13 cellular contexts compared by ENCODE assay signal in the genomic region with DNA sequence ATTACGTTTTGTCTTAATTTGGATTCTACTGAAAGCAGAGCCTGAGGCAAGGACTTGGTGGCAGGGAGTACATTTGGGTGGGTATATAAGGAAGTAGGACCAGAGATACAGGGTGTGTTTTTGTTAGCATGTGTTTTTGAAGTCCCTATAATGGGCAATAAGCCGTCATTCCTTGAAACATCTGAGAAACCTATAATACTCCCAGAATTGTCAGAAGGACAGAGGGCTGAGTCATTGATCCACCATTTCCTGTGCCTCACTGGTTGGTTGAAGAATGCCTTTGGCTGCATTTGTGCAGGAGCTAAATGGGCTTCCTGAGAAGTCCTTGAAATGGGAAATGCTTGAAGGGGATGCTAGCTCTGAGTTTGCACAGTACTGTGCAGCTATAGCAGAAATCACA.
DNase-seq lines count a peak whose midpoint lies in the region; FAIRE-seq and TF ChIP-seq lines count a peak whose summit lies in the region.
"Had no signal": no experiment of that assay in that cellular context is flagged by ENCODE, and none has a peak within 500 bp of the region (broad histone marks: within the 10 kb centered on the region; RNA-seq: fewer than 3 reads in every experiment).

No MANE protein-coding gene starts in this region.

- H3K36me3 ChIP-seq in ACC112 (ENCODE audit: insufficient read depth, low read length) (no peaks in the 10 kb centered on the region), bronchial epithelial cell (ENCODE audit: control insufficient read depth, insufficient read depth, low read length) (no peaks in the 10 kb centered on the region), prostate gland (no peaks in the 10 kb centered on the region), H7 (replicated peaks; ENCODE audit: control insufficient read depth, insufficient read depth, low read length) (no peaks in the 10 kb centered on the region)
- H3K36me3 ChIP-seq: upper lobe of left lung had no signal

- H3K27ac ChIP-seq in ACC112 (ENCODE audit: low read depth, low read length) = peak overlapping the region; percentile 40
- no peak overlapping the region for H3K27ac ChIP-seq in prostate gland
- H3K27ac ChIP-seq: upper lobe of left lung had no signal

- H3K4me1 ChIP-seq in ACC112 (ENCODE audit: control insufficient read depth, insufficient read depth, low read length, unreplicated experiment) (peaks cover 11% of the 10 kb centered on the region), prostate gland (replicated peaks) (no peaks in the 10 kb centered on the region)
- H3K4me1 ChIP-seq: upper lobe of left lung had no signal

- no peaks in the 10 kb centered on the region for H3K9me3 ChIP-seq in prostate gland
- H3K9me3 ChIP-seq: upper lobe of left lung had no signal

- H3K4me3 ChIP-seq in ACC112 (ENCODE audit: low read depth, low read length) (no peak overlapping the region), bronchial epithelial cell (ENCODE audit: low read depth, low read length) (no peak overlapping the region), prostate gland (no peak overlapping the region), H7 (ENCODE audit: insufficient read depth, low read depth, low read length) (no peak overlapping the region)
- H3K4me3 ChIP-seq: upper lobe of left lung had no signal

- peak overlapping the region; percentile 45 for H2AFZ ChIP-seq in ACC112 (ENCODE audit: low read length, unreplicated experiment)

- H3K27me3 ChIP-seq in ACC112 (ENCODE audit: insufficient read depth, low read length) (no peaks in the 10 kb centered on the region), bronchial epithelial cell (ENCODE audit: control insufficient read depth, insufficient read depth, low read length) (no peaks in the 10 kb centered on the region), prostate gland (replicated peaks; ENCODE audit: insufficient read depth) (no peaks in the 10 kb centered on the region), H7 (ENCODE audit: control insufficient read depth, insufficient read depth, low read length) (no peaks in the 10 kb centered on the region)
- H3K27me3 ChIP-seq: upper lobe of left lung had no signal

- DNase-seq in HTR-8/SVneo (ENCODE audit: insufficient read length, low spot score) = peak; percentile 29
- DNase-seq in bronchial epithelial cell (ENCODE audit: low read depth) = peak; percentile 67
- peak; percentile 86 for DNase-seq in iris pigment epithelial cell (ENCODE audit: low read depth)
- DNase-seq in OCI-M2 (lab: John Stamatoyannopoulos, UW; ENCODE audit: unreplicated experiment) = no peak
- no peak for DNase-seq in prostate gland (ENCODE audit: low spot score)
- no peak for DNase-seq in H7
- DNase-seq in NCI-H345 (lab: John Stamatoyannopoulos, UW) = no peak
- DNase-seq: activated CD4-positive, alpha-beta T cell treated with anti-CD3 and anti-CD28 coated beads, Interleukin-2, amount 50 U/mL, for 1 hour; activated naive CD4-positive, alpha-beta T cell; left cardiac atrium; NCI-H446 treated with DMSO at 0.1 percent for 48 hours; upper lobe of left lung had no signal

- TF ChIP-seq CTCF in bronchial epithelial cell (IDR thresholded peaks at IDR 0.05; ENCODE audit: insufficient read depth, low read length, severe bottlenecking) (no peak), prostate gland (IDR thresholded peaks at IDR 0.05) (no peak)

- no peak for FAIRE-seq in HTR-8/SVneo (lab: Jason Lieb, UNC)
- no peak for FAIRE-seq in bronchial epithelial cell (lab: Jason Lieb, UNC)

- no peak for TF ChIP-seq POLR2A in prostate gland (IDR thresholded peaks at IDR 0.05)

- intact Hi-C loops in prostate gland (cut with DNase I) = no loop called here

- H3K79me2 ChIP-seq in ACC112 (ENCODE audit: control insufficient read depth, insufficient read depth, low read length, unreplicated experiment) = no peaks in the 10 kb centered on the region

- 63% methylated on average over 2 of the region's 2 CpGs for whole genome bisulfite sequencing in prostate gland

Comparison
In these comparisons a context has a peak if more than half of its experiments do, and no peak if none do; other contexts are left out.
1. DNase-seq: peak in HTR-8/SVneo (single experiment), bronchial epithelial cell (single experiment) and iris pigment epithelial cell (single experiment); none in OCI-M2 (single experiment), prostate gland (single experiment), H7 (single experiment) and NCI-H345 (single experiment).